In the genomic region with DNA sequence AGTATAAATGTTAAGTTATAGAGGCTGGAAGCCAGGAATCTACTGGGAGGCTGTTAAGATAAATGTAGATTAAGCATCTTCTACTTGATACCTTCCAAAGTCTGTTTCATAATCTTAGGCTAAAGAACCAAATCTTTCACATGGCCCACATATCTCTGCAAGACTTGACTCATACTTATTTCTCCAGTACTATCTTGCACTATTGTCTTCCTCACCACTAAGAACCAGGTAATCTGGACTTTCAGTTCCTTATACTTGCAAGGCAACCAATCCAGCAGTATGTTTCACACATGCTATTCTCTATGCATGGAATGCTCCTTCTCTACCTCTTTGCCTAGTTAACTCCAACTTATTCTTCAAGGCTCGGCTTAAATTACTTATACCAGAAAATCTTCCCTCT, we compare ENCODE assay signal across 13 cellular contexts.
DNase-seq lines count a peak whose midpoint lies in the region; ATAC-seq and TF ChIP-seq lines count a peak whose summit lies in the region.
"Had no signal": no experiment of that assay in that cellular context is flagged by ENCODE, and none has a peak within 500 bp of the region (broad histone marks: within the 10 kb centered on the region; RNA-seq: fewer than 3 reads in every experiment).

No MANE protein-coding gene starts in this region.

- peaks cover 21% of the 10 kb centered on the region for H3K4me1 Mint-ChIP-seq in stimulated activated memory B cell treated with anti-CD40 and anti-IgM and Interleukin-4, amounts not matched to agents 10 μg/mL and 1 μg/mL and 100 μg/mL, for 72 hours
- H3K4me1 Mint-ChIP-seq in mesothelial cell of epicardium: peaks cover 24% of the 10 kb centered on the region

- no peaks in the 10 kb centered on the region for H4K20me1 ChIP-seq in SU-DHL-6 (ENCODE audit: low read depth, low read length)

- no peaks in the 10 kb centered on the region for H3K27me3 ChIP-seq in SU-DHL-6 (ENCODE audit: low read length)
- H3K27me3 ChIP-seq: heart right ventricle had no signal

- H3K27me3 Mint-ChIP-seq in stimulated activated memory B cell treated with anti-CD40 and anti-IgM and Interleukin-4, amounts not matched to agents 10 μg/mL and 1 μg/mL and 100 μg/mL, for 72 hours: no peaks in the 10 kb centered on the region
- H3K27me3 Mint-ChIP-seq in mesothelial cell of epicardium (ENCODE audit: low read depth): no peaks in the 10 kb centered on the region

- H3K9me2 ChIP-seq in SU-DHL-6 (replicated peaks; ENCODE audit: insufficient read depth, low read length): no peaks in the 10 kb centered on the region

- H3K4me3 ChIP-seq in SU-DHL-6 (ENCODE audit: insufficient read depth, low read length, poor library complexity, severe bottlenecking): no peak overlapping the region
- H3K4me3 ChIP-seq: heart right ventricle, lung had no signal

- H3K36me3 Mint-ChIP-seq in stimulated activated memory B cell treated with anti-CD40 and anti-IgM and Interleukin-4, amounts not matched to agents 10 μg/mL and 1 μg/mL and 100 μg/mL, for 72 hours: no peaks in the 10 kb centered on the region
- H3K36me3 Mint-ChIP-seq in mesothelial cell of epicardium: peaks cover 24% of the 10 kb centered on the region

- no peaks in the 10 kb centered on the region for H3K9me3 Mint-ChIP-seq in stimulated activated memory B cell treated with anti-CD40 and anti-IgM and Interleukin-4, amounts not matched to agents 10 μg/mL and 1 μg/mL and 100 μg/mL, for 72 hours
- peaks cover 4% of the 10 kb centered on the region for H3K9me3 Mint-ChIP-seq in mesothelial cell of epicardium

- H3K27ac Mint-ChIP-seq in stimulated activated memory B cell treated with anti-CD40 and anti-IgM and Interleukin-4, amounts not matched to agents 10 μg/mL and 1 μg/mL and 100 μg/mL, for 72 hours: no peak overlapping the region
- H3K27ac Mint-ChIP-seq in mesothelial cell of epicardium: no peak overlapping the region
- H3K27ac Mint-ChIP-seq: activated CD8-positive, alpha-beta T cell treated with anti-CD3 and anti-CD28 coated beads, Interleukin-2, amount 10 ng/mL, durations not matched to agents 7 days and 5 days had no signal

- H3F3A ChIP-seq in SU-DHL-6 (ENCODE audit: insufficient read depth): peaks cover 5% of the 10 kb centered on the region; the same call in 1 of the 2 replicates

- ATAC-seq in GM21367 (IDR thresholded peaks at IDR 0.05; ENCODE audit: unreplicated experiment) (peak; percentile 48), HG03280 (IDR thresholded peaks at IDR 0.05; ENCODE audit: unreplicated experiment) (peak; percentile 44)
- peak; percentile 81 for ATAC-seq in stimulated activated memory B cell treated with anti-CD40 and anti-IgM and Interleukin-4, amounts not matched to agents 10 μg/mL and 1 μg/mL and 100 μg/mL, for 72 hours
- ATAC-seq: activated CD8-positive, alpha-beta T cell treated with anti-CD3 and anti-CD28 coated beads, Interleukin-2, amount 10 ng/mL, durations not matched to agents 7 days and 5 days; heart right ventricle had no signal

- no peaks in the 10 kb centered on the region; the same call in 1 of the 2 replicates for H3K36me3 ChIP-seq in SU-DHL-6 (ENCODE audit: low read length)

- no peak overlapping the region for H3K27ac ChIP-seq in SU-DHL-6 (ENCODE audit: low read depth, low read length)
- H3K27ac ChIP-seq: parathyroid adenoma had no signal

- H3K79me2 ChIP-seq in SU-DHL-6 (ENCODE audit: insufficient read depth, low read length): no peaks in the 10 kb centered on the region

- 0 out of 2 replicates have a peak, but pooled peaks cover 6% of the 10 kb centered on the region for H3K9me3 ChIP-seq in SU-DHL-6 (ENCODE audit: insufficient read depth, low read length)

- no peak overlapping the region for H3K4me3 Mint-ChIP-seq in stimulated activated memory B cell treated with anti-CD40 and anti-IgM and Interleukin-4, amounts not matched to agents 10 μg/mL and 1 μg/mL and 100 μg/mL, for 72 hours
- no peak overlapping the region for H3K4me3 Mint-ChIP-seq in mesothelial cell of epicardium
- H3K4me3 Mint-ChIP-seq: activated CD8-positive, alpha-beta T cell treated with anti-CD3 and anti-CD28 coated beads, Interleukin-2, amount 10 ng/mL, durations not matched to agents 7 days and 5 days had no signal

- no peak overlapping the region for H3K4me2 ChIP-seq in SU-DHL-6 (ENCODE audit: low read depth, low read length, poor library complexity, severe bottlenecking)

- no peak overlapping the region for H3K9ac ChIP-seq in SU-DHL-6 (ENCODE audit: low read length)
- H3K9ac ChIP-seq: parathyroid adenoma had no signal

- peak overlapping the region; percentile 6 for H2AFZ ChIP-seq in SU-DHL-6 (ENCODE audit: low read depth, low read length, severe bottlenecking)
- H2AFZ ChIP-seq: parathyroid adenoma had no signal

- DNase-seq in mesothelial cell of epicardium (ENCODE audit: low spot score in 2 of 2, unreplicated experiment in 2 of 2) (no peak), GM10266 (ENCODE audit: extremely low spot score) (no peak)
- no peak for DNase-seq in activated CD4-positive, alpha-beta T cell treated with anti-CD3 and anti-CD28 coated beads, Interleukin-2, amount 50 U/mL, for 48 hours
- DNase-seq: activated CD8-positive, alpha-beta T cell treated with anti-CD3 and anti-CD28 coated beads, Interleukin-2, amount 10 ng/mL, durations not matched to agents 7 days and 5 days; heart right ventricle; NCI-H69; T-helper 1 cell had no signal

- no peak for TF ChIP-seq CTCF in SU-DHL-6 (IDR thresholded peaks at IDR 0.05; ENCODE audit: insufficient read depth, low read length, poor library complexity, severe bottlenecking)
- no peak for TF ChIP-seq CTCF in mesothelial cell of epicardium (IDR thresholded peaks at IDR 0.05; ENCODE audit: unreplicated experiment)
- TF ChIP-seq CTCF in GM10266 (IDR thresholded peaks at IDR 0.05; ENCODE audit: control insufficient read depth, insufficient read depth, low read depth, missing control alignments): no peak
